In genomic region chr20:5654557-5654956, GRCh38 we compare ENCODE assay signal across 8 cellular contexts. TPM values are rescaled to one million over a fixed set of nuclear protein-coding genes. Genes with fewer than 3 reads are reported as not detected.
A peak's percentile ranks its signal among the peaks of the same experiment; 100 is the strongest.
DNase-seq lines count a peak whose midpoint lies in the region; ATAC-seq and TF ChIP-seq lines count a peak whose summit lies in the region.

No MANE protein-coding gene starts in this region.

- H3K27ac ChIP-seq in RWPE1 = peak overlapping the region; percentile 99
- peak overlapping the region; percentile 53 for H3K27ac ChIP-seq in upper lobe of right lung

- H3K27me3 Mint-ChIP-seq in activated T-cell treated with anti-CD3 and anti-CD28 coated beads, Interleukin-2, amount 50 U/mL, for 24 hours = no peaks in the 10 kb centered on the region

- ATAC-seq in upper lobe of right lung (no peak), left cardiac atrium (no peak), HG03378 (IDR thresholded peaks at IDR 0.05; ENCODE audit: unreplicated experiment) (no peak)

- no peak overlapping the region for H3K4me3 Mint-ChIP-seq in activated T-cell treated with anti-CD3 and anti-CD28 coated beads, Interleukin-2, amount 50 U/mL, for 24 hours

- peaks cover 47% of the 10 kb centered on the region for H3K4me1 Mint-ChIP-seq in activated T-cell treated with anti-CD3 and anti-CD28 coated beads, Interleukin-2, amount 50 U/mL, for 24 hours (ENCODE audit: low read depth)

- peak overlapping the region; percentile 70 for H3K27ac Mint-ChIP-seq in activated T-cell treated with anti-CD3 and anti-CD28 coated beads, Interleukin-2, amount 50 U/mL, for 24 hours

- no peaks in the 10 kb centered on the region for H3K27me3 ChIP-seq in upper lobe of right lung

- no peaks in the 10 kb centered on the region for H3K36me3 Mint-ChIP-seq in activated T-cell treated with anti-CD3 and anti-CD28 coated beads, Interleukin-2, amount 50 U/mL, for 24 hours (ENCODE audit: low read depth)

- DNase-seq in activated T-cell treated with anti-CD3 and anti-CD28 coated beads, Interleukin-2, amount 50 U/mL, for 24 hours = no peak
- DNase-seq in activated T-cell treated with anti-CD3 and anti-CD28 coated beads for 4 hours = no peak
- peak; percentile 91 for DNase-seq in RWPE1 (ENCODE audit: low spot score)
- DNase-seq in fibroblast of peridontal ligament (ENCODE audit: extremely low read depth) = peak; percentile 73
- DNase-seq in upper lobe of right lung = no peak
- no peak for DNase-seq in islet precursor cell
- DNase-seq in left cardiac atrium = no peak

- no peak overlapping the region for H3K4me3 ChIP-seq in upper lobe of right lung

- POLR2A ChIA-PET in RWPE1 (lab: Yijun Ruan, JAX; ENCODE audit: low non-redundant PET) = interaction anchor here (0.6 kb wide), 1 partner anchor 8 kb away, joined by 3 read pairs; no protein-coding TSS in a partner anchor

- CTCF ChIA-PET in RWPE1 (lab: Yijun Ruan, JAX) = interaction anchor here (0.6 kb wide), 2 partner anchors 126 to 133 kb away, joined by 3 to 4 read pairs; no protein-coding TSS in a partner anchor

- no peaks in the 10 kb centered on the region for H3K36me3 ChIP-seq in upper lobe of right lung

- H3K9me3 ChIP-seq in upper lobe of right lung = no peaks in the 10 kb centered on the region

- H3K4me1 ChIP-seq in upper lobe of right lung = peaks cover 30% of the 10 kb centered on the region

- no peaks in the 10 kb centered on the region for H3K9me3 Mint-ChIP-seq in activated T-cell treated with anti-CD3 and anti-CD28 coated beads, Interleukin-2, amount 50 U/mL, for 24 hours

- intact Hi-C loops in upper lobe of right lung (cut with DNase I) (no loop called here), left cardiac atrium (cut with DNase I) (no loop called here)

- TF ChIP-seq CTCF in RWPE1 (conservative IDR thresholded peaks at IDR 0.05; ENCODE audit: low read depth) (no peak), upper lobe of right lung (IDR thresholded peaks at IDR 0.05) (no peak)

RNA-seq across cellular contexts. Expression of gene GPCPD1, which starts 43.8 kb away (rescaled TPM):
- total RNA-seq in upper lobe of right lung (104 TPM), left cardiac atrium (10 to 100 TPM; 22.6 to 39.0 TPM)

Comparison
In these comparisons a context has a peak if more than half of its experiments do, and no peak if none do; other contexts are left out.
1. DNase-seq: peak in RWPE1 (single experiment) and fibroblast of peridontal ligament (single experiment); none in activated T-cell treated with anti-CD3 and anti-CD28 coated beads, Interleukin-2, amount 50 U/mL, for 24 hours (single experiment), activated T-cell treated with anti-CD3 and anti-CD28 coated beads for 4 hours (single experiment), upper lobe of right lung (single experiment), islet precursor cell (single experiment) and left cardiac atrium (single experiment).